Comparison of ENCODE assay signal across 2 cellular contexts in the genomic region with DNA sequence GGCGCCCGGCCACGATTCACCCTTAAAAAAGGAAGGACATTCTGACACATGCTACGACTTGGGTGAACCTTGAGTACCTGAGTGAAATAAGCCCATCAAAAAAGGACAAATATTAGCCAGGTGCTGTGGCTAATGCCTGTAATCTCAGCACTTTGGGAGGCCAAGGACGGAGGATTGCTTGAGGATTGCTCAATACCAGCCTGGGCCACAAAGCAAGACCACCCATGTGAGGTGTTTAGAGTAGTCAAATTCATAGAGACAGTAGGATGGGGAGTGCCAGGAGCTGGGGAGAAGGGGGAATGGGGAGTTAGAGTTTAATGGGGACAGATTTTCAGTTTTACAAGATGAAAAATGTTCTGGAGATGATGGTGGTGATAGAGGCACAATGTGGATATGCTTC.
TF ChIP-seq lines count a peak whose summit lies in the region.

No MANE protein-coding gene starts in this region.

TF ChIP-seq in HepG2, 621 proteins besides CTCF, POLR2A, EP300 and RAD21:
- 0 out of 2 replicates have a peak, but pooled peaks have one; percentile 16 for TF ChIP-seq CEBPB (IDR thresholded peaks at IDR 0.05; ENCODE audit: borderline replicate concordance, low read depth, low read length)
- TF ChIP-seq ATM (IDR thresholded peaks at IDR 0.05; ENCODE audit: borderline replicate concordance), result no peak
- no peak for TF ChIP-seq GPBP1L1 (CRISPR knock-in tag; IDR thresholded peaks at IDR 0.05)

TF ChIP-seq in K562, 482 proteins besides CTCF, POLR2A, EP300 and RAD21:
- no peak for TF ChIP-seq ZNF395 (CRISPR knock-in tag; IDR thresholded peaks at IDR 0.05)
- TF ChIP-seq, protein P1, sequence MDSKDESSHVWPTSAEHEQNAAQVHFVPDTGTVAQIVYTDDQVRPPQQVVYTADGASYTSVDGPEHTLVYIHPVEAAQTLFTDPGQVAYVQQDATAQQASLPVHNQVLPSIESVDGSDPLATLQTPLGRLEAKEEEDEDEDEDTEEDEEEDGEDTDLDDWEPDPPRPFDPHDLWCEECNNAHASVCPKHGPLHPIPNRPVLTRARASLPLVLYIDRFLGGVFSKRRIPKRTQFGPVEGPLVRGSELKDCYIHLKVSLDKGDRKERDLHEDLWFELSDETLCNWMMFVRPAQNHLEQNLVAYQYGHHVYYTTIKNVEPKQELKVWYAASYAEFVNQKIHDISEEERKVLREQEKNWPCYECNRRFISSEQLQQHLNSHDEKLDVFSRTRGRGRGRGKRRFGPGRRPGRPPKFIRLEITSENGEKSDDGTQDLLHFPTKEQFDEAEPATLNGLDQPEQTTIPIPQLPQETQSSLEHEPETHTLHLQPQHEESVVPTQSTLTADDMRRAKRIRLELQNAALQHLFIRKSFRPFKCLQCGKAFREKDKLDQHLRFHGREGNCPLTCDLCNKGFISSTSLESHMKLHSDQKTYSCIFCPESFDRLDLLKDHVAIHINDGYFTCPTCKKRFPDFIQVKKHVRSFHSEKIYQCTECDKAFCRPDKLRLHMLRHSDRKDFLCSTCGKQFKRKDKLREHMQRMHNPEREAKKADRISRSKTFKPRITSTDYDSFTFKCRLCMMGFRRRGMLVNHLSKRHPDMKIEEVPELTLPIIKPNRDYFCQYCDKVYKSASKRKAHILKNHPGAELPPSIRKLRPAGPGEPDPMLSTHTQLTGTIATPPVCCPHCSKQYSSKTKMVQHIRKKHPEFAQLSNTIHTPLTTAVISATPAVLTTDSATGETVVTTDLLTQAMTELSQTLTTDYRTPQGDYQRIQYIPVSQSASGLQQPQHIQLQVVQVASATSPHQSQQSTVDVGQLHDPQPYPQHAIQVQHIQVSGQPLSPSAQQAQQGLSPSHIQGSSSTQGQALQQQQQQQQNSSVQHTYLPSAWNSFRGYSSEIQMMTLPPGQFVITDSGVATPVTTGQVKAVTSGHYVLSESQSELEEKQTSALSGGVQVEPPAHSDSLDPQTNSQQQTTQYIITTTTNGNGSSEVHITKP (IDR thresholded peaks at IDR 0.05; ENCODE audit: partially characterized antibody), result no peak
- TF ChIP-seq CEBPB (tag; IDR thresholded peaks at IDR 0.05), result 0 out of 2 replicates have a peak, but pooled peaks have one; percentile 16
- TF ChIP-seq STAT6 (CRISPR knock-in tag; IDR thresholded peaks at IDR 0.05), result no peak
- no peak for TF ChIP-seq PHF21A (IDR thresholded peaks at IDR 0.05; ENCODE audit: borderline replicate concordance, low read depth)
- TF ChIP-seq SREBF1 (IDR thresholded peaks at IDR 0.05; ENCODE audit: borderline replicate concordance, low read depth, low read length), result no peak
- TF ChIP-seq CEBPG (CRISPR knock-in tag; IDR thresholded peaks at IDR 0.05), result 0 out of 2 replicates have a peak, but pooled peaks have one; percentile 27
- TF ChIP-seq CEBPG (tag; conservative IDR thresholded peaks at IDR 0.05 in 1 of 2, IDR thresholded peaks at IDR 0.05 in 1 of 2), result peak in 1 of 2 experiments; percentile 9; a peak in 1 of 4 replicates
- TF ChIP-seq DDX20 (tag; IDR thresholded peaks at IDR 0.05; ENCODE audit: low read depth), result no peak
